Comparison of ENCODE assay signal across 8 cellular contexts in genomic region chr10:97914837-97915211, GRCh38.
A peak's percentile ranks its signal among the peaks of the same experiment; 100 is the strongest.
DNase-seq lines count a peak whose midpoint lies in the region; ATAC-seq, FAIRE-seq and TF ChIP-seq lines count a peak whose summit lies in the region.

No MANE protein-coding gene starts in this region.

- no peaks in the 10 kb centered on the region for H3K9me3 ChIP-seq in keratinocyte (ENCODE audit: control insufficient read depth, low read depth, low read length)

- no peak overlapping the region for H3K27ac ChIP-seq in keratinocyte (ENCODE audit: control insufficient read depth, insufficient read depth, low read length)

- H3K9me1 ChIP-seq in keratinocyte (ENCODE audit: control insufficient read depth, extremely low read depth, insufficient read depth, low read length) = no peaks in the 10 kb centered on the region

- no peak overlapping the region for H3K9ac ChIP-seq in keratinocyte (ENCODE audit: control insufficient read depth, extremely low read depth, insufficient read depth, low read length)

- FAIRE-seq in bronchial epithelial cell (lab: Jason Lieb, UNC) (no peak), keratinocyte (lab: Jason Lieb, UNC) (no peak)

- peak; percentile 91 for DNase-seq in DMS53 treated with DMSO at 0.1 percent for 48 hours (lab: John Stamatoyannopoulos, UW; ENCODE audit: unreplicated experiment)
- DNase-seq in HFFc6 = peak; percentile 40
- DNase-seq in NCI-H2171 treated with DMSO at 0.1 percent for 48 hours (lab: John Stamatoyannopoulos, UW) = peak; percentile 62
- peak; percentile 45 for DNase-seq in activated CD4-positive, CD25-positive, alpha-beta regulatory T cell treated with anti-CD3 and anti-CD28 coated beads, Interleukin-2, amount 50 U/mL, for 16 hours (ENCODE audit: low read depth, low spot score)
- peak; percentile 46 for DNase-seq in bronchial epithelial cell (ENCODE audit: low read depth)
- DNase-seq in keratinocyte (ENCODE audit: low read depth, low spot score) = no peak
- peak; percentile 69 to 75 for DNase-seq in stimulated activated CD4-positive, alpha-beta T cell treated with anti-CD3 and anti-CD28 coated beads, Interleukin-1b, Interleukin-23, amount 100 ng/mL, for 4 hours (ENCODE audit: low read depth in 2 of 2)

- ATAC-seq in GM21737 (IDR thresholded peaks at IDR 0.05; ENCODE audit: unreplicated experiment) = no peak

- H4K20me1 ChIP-seq in keratinocyte (ENCODE audit: control insufficient read depth, extremely low read depth, insufficient read depth, low read length) = no peaks in the 10 kb centered on the region

- no peaks in the 10 kb centered on the region for H3K9me3 Mint-ChIP-seq in HFFc6

- no peak overlapping the region for H2AFZ ChIP-seq in keratinocyte (ENCODE audit: control insufficient read depth, low read length)

- TF ChIP-seq CTCF in HFFc6 (IDR thresholded peaks at IDR 0.05) (peak; percentile 96), bronchial epithelial cell (IDR thresholded peaks at IDR 0.05; ENCODE audit: insufficient read depth, low read length, severe bottlenecking) (peak; percentile 93), keratinocyte (optimal IDR thresholded peaks at IDR 0.05 in 1 of 3, IDR thresholded peaks at IDR 0.05 in 1 of 3, conservative IDR thresholded peaks at IDR 0.05 in 1 of 3; ENCODE audit: extremely low read depth in 1 of 3, insufficient read depth in 2 of 3, low read length in 3 of 3) (peak; percentile 84 to 96 (median 91))

- H3K4me2 ChIP-seq in keratinocyte (ENCODE audit: control insufficient read depth, extremely low read depth, insufficient read depth, low read depth, low read length) = no peak overlapping the region

- H3K27me3 ChIP-seq in bronchial epithelial cell (ENCODE audit: control insufficient read depth, insufficient read depth, low read length) (peaks cover 8% of the 10 kb centered on the region), keratinocyte (ENCODE audit: control insufficient read depth, extremely low read depth, insufficient read depth, low read length) (peaks cover 42% of the 10 kb centered on the region)

- peaks cover 18% of the 10 kb centered on the region for H3K27me3 Mint-ChIP-seq in HFFc6 (ENCODE audit: insufficient read depth)

- H3K4me3 Mint-ChIP-seq in HFFc6 = no peak overlapping the region

- dilution Hi-C loops in keratinocyte (cut with MboI; ENCODE audit: extremely low pct_ligation_motif_present, low sequenced_read_pairs) = no loop called here

- H3K4me1 ChIP-seq in keratinocyte (ENCODE audit: control insufficient read depth, extremely low read depth, insufficient read depth, low read length) = no peaks in the 10 kb centered on the region

- H3K79me2 ChIP-seq in keratinocyte (ENCODE audit: control insufficient read depth, insufficient read depth, low read length) = no peaks in the 10 kb centered on the region

- no peaks in the 10 kb centered on the region for H3K4me1 Mint-ChIP-seq in HFFc6 (ENCODE audit: low read depth)

- H3K4me3 ChIP-seq in bronchial epithelial cell (ENCODE audit: low read depth, low read length) (no peak overlapping the region), keratinocyte (ENCODE audit: control insufficient read depth in 2 of 3, extremely low read depth in 1 of 3, insufficient read depth in 2 of 3, low read depth in 1 of 3, low read length in 3 of 3) (no peak overlapping the region)

- no peaks in the 10 kb centered on the region for H3K36me3 ChIP-seq in bronchial epithelial cell (ENCODE audit: control insufficient read depth, insufficient read depth, low read length)
- H3K36me3 ChIP-seq in keratinocyte (ENCODE audit: control insufficient read depth in 2 of 2, extremely low read depth in 1 of 2, insufficient read depth in 2 of 2, low read length in 2 of 2) = no peaks in the 10 kb centered on the region

- no peaks in the 10 kb centered on the region for H3K36me3 Mint-ChIP-seq in HFFc6 (ENCODE audit: low read depth)

- H3K27ac Mint-ChIP-seq in HFFc6 = no peak overlapping the region
